16 cellular contexts compared by ENCODE assay signal in genomic region chr15:51335538-51335961, GRCh38. TPM values are rescaled to one million over a fixed set of nuclear protein-coding genes. Genes with fewer than 3 reads are reported as not detected.
DNase-seq lines count a peak whose midpoint lies in the region; ATAC-seq and TF ChIP-seq lines count a peak whose summit lies in the region.
"Had no signal": no experiment of that assay in that cellular context is flagged by ENCODE, and none has a peak within 500 bp of the region (broad histone marks: within the 10 kb centered on the region; RNA-seq: fewer than 3 reads in every experiment).

No MANE protein-coding gene starts in this region.

- no peak overlapping the region for H3K27ac Mint-ChIP-seq in CD4-positive, alpha-beta memory T cell
- H3K27ac Mint-ChIP-seq in activated naive CD4-positive, alpha-beta T cell treated with anti-CD3 and anti-CD28 coated beads for 36 hours: no peak overlapping the region
- H3K27ac Mint-ChIP-seq: H9 had no signal

- no peak overlapping the region for H3K4me3 ChIP-seq in left ventricle myocardium inferior
- H3K4me3 ChIP-seq in CD4-positive, alpha-beta memory T cell (ENCODE audit: low read length in 2 of 2): no peak overlapping the region
- H3K4me3 ChIP-seq: A549, dorsolateral prefrontal cortex, transverse colon had no signal

- no peak for DNase-seq in left ventricle myocardium inferior
- no peak for DNase-seq in cardiac septum (ENCODE audit: low spot score)
- DNase-seq in RPMI8226: peak; percentile 70
- DNase-seq in NK-92 (lab: John Stamatoyannopoulos, UW; ENCODE audit: unreplicated experiment): no peak
- no peak for DNase-seq in CD4-positive, alpha-beta memory T cell
- DNase-seq in activated naive CD4-positive, alpha-beta T cell treated with anti-CD3 and anti-CD28 coated beads for 36 hours: no peak
- DNase-seq: activated gamma-delta T cell treated with Interleukin-2 at 50 U/mL for 16 hours; H9; stimulated activated CD4-positive, alpha-beta T cell treated with anti-CD3 and anti-CD28 coated beads, Interleukin-4, amount 100 ng/mL, for 4 hours; transverse colon had no signal

- H3K4me1 ChIP-seq in left ventricle myocardium inferior: peaks cover 70% of the 10 kb centered on the region
- no peaks in the 10 kb centered on the region for H3K4me1 ChIP-seq in CD4-positive, alpha-beta memory T cell (ENCODE audit: insufficient read depth, low read length)

- H3K4me1 Mint-ChIP-seq in CD4-positive, alpha-beta memory T cell: no peaks in the 10 kb centered on the region
- H3K4me1 Mint-ChIP-seq in activated naive CD4-positive, alpha-beta T cell treated with anti-CD3 and anti-CD28 coated beads for 36 hours (ENCODE audit: low read depth): no peaks in the 10 kb centered on the region
- H3K4me1 Mint-ChIP-seq: H9, neural crest cell had no signal

- H3K36me3 ChIP-seq in left ventricle myocardium inferior: no peaks in the 10 kb centered on the region
- no peaks in the 10 kb centered on the region for H3K36me3 ChIP-seq in CD4-positive, alpha-beta memory T cell (ENCODE audit: insufficient read depth, low read length)
- H3K36me3 ChIP-seq: transverse colon had no signal

- H3K27me3 Mint-ChIP-seq in CD4-positive, alpha-beta memory T cell: peaks cover 7 to 13% of the 10 kb centered on the region in 2 donors
- peaks cover 13% of the 10 kb centered on the region for H3K27me3 Mint-ChIP-seq in activated naive CD4-positive, alpha-beta T cell treated with anti-CD3 and anti-CD28 coated beads for 36 hours (ENCODE audit: low read depth)

- H3K9me3 Mint-ChIP-seq in CD4-positive, alpha-beta memory T cell: peaks cover 0 to 2% (median 0%) of the 10 kb centered on the region in 8 donors
- no peaks in the 10 kb centered on the region for H3K9me3 Mint-ChIP-seq in activated naive CD4-positive, alpha-beta T cell treated with anti-CD3 and anti-CD28 coated beads for 36 hours
- H3K9me3 Mint-ChIP-seq: H9 had no signal

- ATAC-seq in HG03066 (IDR thresholded peaks at IDR 0.05; ENCODE audit: low read depth, unreplicated experiment) (peak; percentile 79), HG02798 (IDR thresholded peaks at IDR 0.05; ENCODE audit: poor library complexity, unreplicated experiment) (no peak)

- H3K4me3 Mint-ChIP-seq in CD4-positive, alpha-beta memory T cell: no peak overlapping the region
- no peak overlapping the region for H3K4me3 Mint-ChIP-seq in activated naive CD4-positive, alpha-beta T cell treated with anti-CD3 and anti-CD28 coated beads for 36 hours
- H3K4me3 Mint-ChIP-seq: H9, neural crest cell had no signal

- CTCF ChIA-PET in CD4-positive, alpha-beta memory T cell (lab: Charles Lee; ENCODE audit: partially characterized antibody): no interaction called here
- CTCF ChIA-PET in activated naive CD4-positive, alpha-beta T cell treated with anti-CD3 and anti-CD28 coated beads for 36 hours (lab: Charles Lee): no interaction called here

- intact Hi-C loops in left ventricle myocardium inferior (cut with micrococcal nuclease) (no loop called here), cardiac septum (cut with DNase I) (no loop called here)
- intact Hi-C loops in CD4-positive, alpha-beta memory T cell (cut with micrococcal nuclease): no loop called here
- intact Hi-C loops in activated naive CD4-positive, alpha-beta T cell treated with anti-CD3 and anti-CD28 coated beads for 36 hours (cut with micrococcal nuclease): no loop called here

- peaks cover under 1% of the 10 kb centered on the region for H3K27me3 ChIP-seq in left ventricle myocardium inferior (ENCODE audit: low read depth)
- no peaks in the 10 kb centered on the region for H3K27me3 ChIP-seq in CD4-positive, alpha-beta memory T cell (ENCODE audit: insufficient read depth, low read length)
- H3K27me3 ChIP-seq: dorsolateral prefrontal cortex had no signal

- peaks cover 7% of the 10 kb centered on the region for H3K9me3 ChIP-seq in left ventricle myocardium inferior (replicated peaks)
- H3K9me3 ChIP-seq in CD4-positive, alpha-beta memory T cell (ENCODE audit: control insufficient read depth in 1 of 2, low read length in 2 of 2): no peaks in the 10 kb centered on the region
- H3K9me3 ChIP-seq: A549, transverse colon had no signal

- H3K27ac ChIP-seq in left ventricle myocardium inferior (replicated peaks): peak overlapping the region; percentile 64
- no peak overlapping the region for H3K27ac ChIP-seq in CD4-positive, alpha-beta memory T cell (ENCODE audit: low read depth, low read length)
- H3K27ac ChIP-seq: A549 had no signal

- no peaks in the 10 kb centered on the region for H3K36me3 Mint-ChIP-seq in CD4-positive, alpha-beta memory T cell
- H3K36me3 Mint-ChIP-seq in activated naive CD4-positive, alpha-beta T cell treated with anti-CD3 and anti-CD28 coated beads for 36 hours (ENCODE audit: low read depth): no peaks in the 10 kb centered on the region

- POLR2A ChIA-PET in CD4-positive, alpha-beta memory T cell (lab: Charles Lee; ENCODE audit: partially characterized antibody): no interaction called here

- no peak for TF ChIP-seq CTCF in left ventricle myocardium inferior (IDR thresholded peaks at IDR 0.05; ENCODE audit: borderline replicate concordance)

RNA-seq across cellular contexts. Expression of gene CYP19A1, which starts 2.8 kb away (rescaled TPM):
- total RNA-seq in left ventricle myocardium inferior: 0.60 TPM
- total RNA-seq in cardiac septum: 0.40 TPM
- total RNA-seq in CD4-positive, alpha-beta memory T cell: not detected
- not detected for polyA plus RNA-seq in CD4-positive, alpha-beta memory T cell
- not detected for total RNA-seq in activated naive CD4-positive, alpha-beta T cell treated with anti-CD3 and anti-CD28 coated beads for 36 hours
- total RNA-seq: G401, H9, neural crest cell, transverse colon had no signal

RNA-seq across cellular contexts. Expression of gene GLDN, which starts 5.9 kb away (rescaled TPM):
- total RNA-seq in left ventricle myocardium inferior: 4.8 TPM
- 20.6 TPM for total RNA-seq in cardiac septum
- total RNA-seq in CD4-positive, alpha-beta memory T cell: not detected
- polyA plus RNA-seq in CD4-positive, alpha-beta memory T cell: not detected
- total RNA-seq in activated naive CD4-positive, alpha-beta T cell treated with anti-CD3 and anti-CD28 coated beads for 36 hours: not detected
- total RNA-seq: G401 had no signal
